1 cellular context compared by ENCODE assay signal in genomic region chr1:100734716-100735115, GRCh38.
TF ChIP-seq lines count a peak whose summit lies in the region.

No MANE protein-coding gene starts in this region.

TF ChIP-seq in SK-N-SH, 30 proteins besides CTCF, POLR2A, EP300 and RAD21 (continued from another document):
- TF ChIP-seq POLR2AphosphoS5 (IDR thresholded peaks at IDR 0.05; ENCODE audit: low read depth, low read length) (peak; percentile 27; the same call in 1 of the 2 replicates), FOXM1 (IDR thresholded peaks at IDR 0.05; ENCODE audit: low read depth) (0 out of 2 replicates have a peak, but pooled peaks have one; percentile 36), JUND (IDR thresholded peaks at IDR 0.05) (peak; percentile 81), MEF2A (IDR thresholded peaks at IDR 0.05; ENCODE audit: borderline replicate concordance, low read depth) (0 out of 2 replicates have a peak, but pooled peaks have one; percentile 36)
